Comparison of ENCODE assay signal across 9 cellular contexts in genomic region chr2:21754164-21754788, GRCh38.
DNase-seq lines count a peak whose midpoint lies in the region; ATAC-seq and TF ChIP-seq lines count a peak whose summit lies in the region.
"Had no signal": no experiment of that assay in that cellular context is flagged by ENCODE, and none has a peak within 500 bp of the region (broad histone marks: within the 10 kb centered on the region; RNA-seq: fewer than 3 reads in every experiment).

No MANE protein-coding gene starts in this region.

- no TSS peak for BruUV-seq in OCI-LY7 (replicated peaks; lab: Mats Ljungman, UMichigan)

- TF ChIP-seq CTCF in OCI-LY7 (conservative IDR thresholded peaks at IDR 0.05; ENCODE audit: low read length) = peak; percentile 72

- H4K20me1 ChIP-seq in OCI-LY7 (ENCODE audit: insufficient read depth, low read length) = no peaks in the 10 kb centered on the region

- intact Hi-C loops in Right ventricle myocardium inferior (cut with DNase I) = no loop called here
- intact Hi-C loops in cardiac septum (cut with DNase I) = no loop called here
- intact Hi-C loops in OCI-LY7 (cut with micrococcal nuclease; ENCODE audit: unreplicated experiment) = no loop called here
- intact Hi-C loops in left ventricle myocardium superior (cut with micrococcal nuclease) = no loop called here

- CTCF ChIA-PET in OCI-LY7 (lab: Charles Lee; ENCODE audit: unreplicated experiment) = no interaction called here

- POLR2A ChIA-PET in OCI-LY7 (lab: Charles Lee) = no interaction called here

- H3K36me3 ChIP-seq in OCI-LY7 (ENCODE audit: insufficient read depth, low read length) = no peaks in the 10 kb centered on the region

- H3K27ac ChIP-seq in OCI-LY7 (ENCODE audit: low read depth, low read length, poor library complexity, severe bottlenecking) = no peak overlapping the region

- no peaks in the 10 kb centered on the region for H3K9me2 ChIP-seq in OCI-LY7 (ENCODE audit: insufficient read depth, low read length)

- H3K9me3 ChIP-seq in OCI-LY7 (ENCODE audit: low read length) = no peaks in the 10 kb centered on the region

- ATAC-seq in Right ventricle myocardium inferior = peak; percentile 35
- ATAC-seq in left ventricle myocardium superior = peak; percentile 84
- ATAC-seq in stimulated activated naive CD8-positive, alpha-beta T cell treated with anti-CD3 and anti-CD28 coated beads, Interleukin-15, Interleukin-2, amounts not matched to agents 100 U/mL and 50 U/mL, for 24 hours = no peak
- no peak for ATAC-seq in HG03571 (IDR thresholded peaks at IDR 0.05; ENCODE audit: unreplicated experiment)
- ATAC-seq: stimulated activated memory B cell treated with anti-CD40 and anti-IgM and Interleukin-4, amounts not matched to agents 10 μg/mL and 1 μg/mL and 100 μg/mL, for 72 hours had no signal

- no peak overlapping the region for H2AFZ ChIP-seq in OCI-LY7 (ENCODE audit: low read length)

- H3K4me2 ChIP-seq in OCI-LY7 (ENCODE audit: low read length) = no peak overlapping the region

- DNase-seq in Right ventricle myocardium inferior (ENCODE audit: missing footprints) (no peak), cardiac septum (ENCODE audit: low spot score) (no peak), OCI-LY7 (ENCODE audit: low spot score) (peak; percentile 1), left ventricle myocardium superior (peak; percentile 15), hepatic stellate cell (ENCODE audit: low spot score) (no peak)
- no peak for DNase-seq in stimulated activated naive CD8-positive, alpha-beta T cell treated with anti-CD3 and anti-CD28 coated beads, Interleukin-15, Interleukin-2, amounts not matched to agents 100 U/mL and 50 U/mL, for 24 hours
- no peak for DNase-seq in activated CD8-positive, alpha-beta memory T cell treated with anti-CD3 and anti-CD28 coated beads for 24 hours

- no peaks in the 10 kb centered on the region for H3K79me2 ChIP-seq in OCI-LY7 (ENCODE audit: insufficient read depth, low read depth, low read length)

- H3K4me3 ChIP-seq in OCI-LY7 (ENCODE audit: low read depth, low read length, poor library complexity, severe bottlenecking) = no peak overlapping the region

- no peaks in the 10 kb centered on the region for H3K4me1 ChIP-seq in OCI-LY7 (ENCODE audit: insufficient read depth, low read length, poor library complexity, severe bottlenecking)

Comparison
In these comparisons a context has a peak if more than half of its experiments do, and no peak if none do; other contexts are left out.
1. DNase-seq: peak in OCI-LY7 (single experiment) and left ventricle myocardium superior (single experiment); none in Right ventricle myocardium inferior (single experiment), cardiac septum (single experiment), stimulated activated naive CD8-positive, alpha-beta T cell treated with anti-CD3 and anti-CD28 coated beads, Interleukin-15, Interleukin-2, amounts not matched to agents 100 U/mL and 50 U/mL, for 24 hours (single experiment), activated CD8-positive, alpha-beta memory T cell treated with anti-CD3 and anti-CD28 coated beads for 24 hours (single experiment) and hepatic stellate cell (single experiment).
2. ATAC-seq: peak in Right ventricle myocardium inferior (single experiment) and left ventricle myocardium superior (single experiment); none in stimulated activated naive CD8-positive, alpha-beta T cell treated with anti-CD3 and anti-CD28 coated beads, Interleukin-15, Interleukin-2, amounts not matched to agents 100 U/mL and 50 U/mL, for 24 hours (single experiment) and HG03571 (single experiment).